ENCODE assay signal across 21 cellular contexts in genomic region chr19:45159971-45160324, GRCh38. TPM values are rescaled to one million over a fixed set of nuclear protein-coding genes. Genes with fewer than 3 reads are reported as not detected.
DNase-seq lines count a peak whose midpoint lies in the region; ATAC-seq and TF ChIP-seq lines count a peak whose summit lies in the region.
"Had no signal": no experiment of that assay in that cellular context is flagged by ENCODE, and none has a peak within 500 bp of the region (broad histone marks: within the 10 kb centered on the region; RNA-seq: fewer than 3 reads in every experiment).

No MANE protein-coding gene starts in this region.

- H3K4me1 ChIP-seq in IMR-90 (ENCODE audit: control insufficient read depth, insufficient read depth, low read length), result peaks cover 2% of the 10 kb centered on the region; the same call in 1 of the 2 replicates

- BruUV-seq in IMR-90 (replicated peaks; lab: Mats Ljungman, UMichigan), result no TSS peak

- H3K4me2 ChIP-seq in IMR-90 (ENCODE audit: low read depth, low read length), result no peak overlapping the region
- H3K4me2 ChIP-seq: SK-N-SH had no signal

- no peak overlapping the region for H4K5ac ChIP-seq in IMR-90 (ENCODE audit: low read depth, low read length)

- H3K36me3 ChIP-seq in IMR-90 (ENCODE audit: control insufficient read depth, insufficient read depth, low read length), result no peaks in the 10 kb centered on the region

- peaks cover 17% of the 10 kb centered on the region for H3K27me3 Mint-ChIP-seq in activated T-cell treated with anti-CD3 and anti-CD28 coated beads, Interleukin-2, amount 50 U/mL, for 24 hours
- peaks cover 10 to 31% of the 10 kb centered on the region in 2 donors for H3K27me3 Mint-ChIP-seq in effector memory CD8-positive, alpha-beta T cell
- H3K27me3 Mint-ChIP-seq in stimulated activated naive B cell treated with anti-CD40 and anti-IgM and Interleukin-4, amounts not matched to agents 10 μg/mL and 1 μg/mL and 100 μg/mL, for 72 hours, result peaks cover 37 to 44% of the 10 kb centered on the region in 2 donors
- H3K27me3 Mint-ChIP-seq in progenitor cell of endocrine pancreas, result peaks cover 28% of the 10 kb centered on the region

- H3K18ac ChIP-seq in IMR-90 (ENCODE audit: low read depth, low read length), result no peak overlapping the region

- ATAC-seq in IMR-90 (ENCODE audit: low read depth) (no peak), GM19395 (IDR thresholded peaks at IDR 0.05; ENCODE audit: unreplicated experiment) (no peak)
- no peak for ATAC-seq in effector memory CD8-positive, alpha-beta T cell (replicated peaks)
- ATAC-seq in stimulated activated naive B cell treated with anti-CD40 and anti-IgM and Interleukin-4, amounts not matched to agents 10 μg/mL and 1 μg/mL and 100 μg/mL, for 72 hours (replicated peaks), result no peak
- ATAC-seq: Panc1 had no signal

- in situ Hi-C loops in IMR-90 (cut with MboI; ENCODE audit: low sequenced_read_pairs), result no loop called here

- no peaks in the 10 kb centered on the region for H3K9me3 Mint-ChIP-seq in activated T-cell treated with anti-CD3 and anti-CD28 coated beads, Interleukin-2, amount 50 U/mL, for 24 hours
- H3K9me3 Mint-ChIP-seq in effector memory CD8-positive, alpha-beta T cell, result no peaks in the 10 kb centered on the region
- no peaks in the 10 kb centered on the region for H3K9me3 Mint-ChIP-seq in stimulated activated naive B cell treated with anti-CD40 and anti-IgM and Interleukin-4, amounts not matched to agents 10 μg/mL and 1 μg/mL and 100 μg/mL, for 72 hours
- H3K9me3 Mint-ChIP-seq in progenitor cell of endocrine pancreas (ENCODE audit: low read depth), result no peaks in the 10 kb centered on the region
- H3K9me3 Mint-ChIP-seq: CD8-positive, alpha-beta memory T cell had no signal

- no peak overlapping the region for H3K4me3 ChIP-seq in IMR-90 (ENCODE audit: insufficient read depth, low read depth, low read length)

- no peak overlapping the region for H2AK9ac ChIP-seq in IMR-90 (replicated peaks; ENCODE audit: low read depth, low read length, poor library complexity)

- no peak overlapping the region for H2BK120ac ChIP-seq in IMR-90 (ENCODE audit: low read depth, low read length)

- no peak for TF ChIP-seq POLR2A in IMR-90 (IDR thresholded peaks at IDR 0.05; ENCODE audit: low read depth, low read length)

- H3K27me3 ChIP-seq in IMR-90 (ENCODE audit: control insufficient read depth, insufficient read depth, low read length), result peaks cover 22% of the 10 kb centered on the region

- H2AFZ ChIP-seq in IMR-90 (replicated peaks; ENCODE audit: low read length, poor library complexity), result peak overlapping the region; percentile 51

- no peak overlapping the region for H3K27ac ChIP-seq in IMR-90 (ENCODE audit: insufficient read depth, low read length)

- no peak overlapping the region for H2BK20ac ChIP-seq in IMR-90 (ENCODE audit: low read depth, low read length)

- DNase-seq in activated T-cell treated with anti-CD3 and anti-CD28 coated beads, Interleukin-2, amount 50 U/mL, for 24 hours, result no peak
- no peak for DNase-seq in activated T-cell treated with anti-CD3 and anti-CD28 coated beads, Interleukin-2, amount 50 U/mL, for 1 hour
- DNase-seq in IMR-90 (no peak), hypothalamus (lab: John Stamatoyannopoulos, UW) (no peak), progenitor cell of endocrine pancreas (ENCODE audit: low spot score, unreplicated experiment) (no peak)
- DNase-seq in effector memory CD8-positive, alpha-beta T cell, result no peak
- DNase-seq in stimulated activated naive B cell treated with anti-CD40 and anti-IgM and Interleukin-4, amounts not matched to agents 10 μg/mL and 1 μg/mL and 100 μg/mL, for 72 hours, result no peak
- DNase-seq: CD8-positive, alpha-beta memory T cell; DMS153; DND-41; KBM-7; MV-4-11; NCI-H1105 treated with DMSO at 0.1 percent for 48 hours; NCI-H146; NCI-H1930; NCI-H69; SK-N-SH had no signal

- CTCF ChIA-PET in IMR-90 (lab: Yijun Ruan, JAX), result interaction anchor here (1.7 kb wide), 1 partner anchor 89 kb away, joined by 4 read pairs; no protein-coding TSS in a partner anchor

- peaks cover 5% of the 10 kb centered on the region; the same call in 1 of the 2 replicates for H4K20me1 ChIP-seq in IMR-90 (ENCODE audit: insufficient read depth, low read length)

- POLR2A ChIA-PET in IMR-90 (lab: Charles Lee; ENCODE audit: unreplicated experiment), result no interaction called here

- no peak overlapping the region for H3K23ac ChIP-seq in IMR-90 (ENCODE audit: low read depth, low read length)

- WGBS in IMR-90 (ENCODE audit: extremely low coverage in 2 of 2, insufficient read length in 1 of 2), 2 experiments, result 79% methylated on average over 7 of the region's 10 CpGs; no CpG with 5 or more reads in 1 of the 2 experiments

- no peak overlapping the region for H2BK5ac ChIP-seq in IMR-90 (ENCODE audit: low read depth, low read length, poor library complexity, severe bottlenecking)

- no peak overlapping the region for H2BK15ac ChIP-seq in IMR-90 (ENCODE audit: low read depth, low read length)

- H3K9me1 ChIP-seq in IMR-90 (ENCODE audit: insufficient read depth, low read length), result no peaks in the 10 kb centered on the region

- TF ChIP-seq CTCF in IMR-90 (conservative IDR thresholded peaks at IDR 0.05; ENCODE audit: low read depth, low read length) (no peak), progenitor cell of endocrine pancreas (IDR thresholded peaks at IDR 0.05; ENCODE audit: unreplicated experiment) (no peak)

- intact Hi-C loops in IMR-90 (cut with micrococcal nuclease), result no loop called here

- H3K14ac ChIP-seq in IMR-90 (replicated peaks; ENCODE audit: low read depth, low read length), result no peak overlapping the region

- no peak overlapping the region for H3K4me3 Mint-ChIP-seq in activated T-cell treated with anti-CD3 and anti-CD28 coated beads, Interleukin-2, amount 50 U/mL, for 24 hours
- H3K4me3 Mint-ChIP-seq in effector memory CD8-positive, alpha-beta T cell, result no peak overlapping the region
- H3K4me3 Mint-ChIP-seq in stimulated activated naive B cell treated with anti-CD40 and anti-IgM and Interleukin-4, amounts not matched to agents 10 μg/mL and 1 μg/mL and 100 μg/mL, for 72 hours, result peak overlapping the region in 1 of 2 donors; percentile 31
- H3K4me3 Mint-ChIP-seq in progenitor cell of endocrine pancreas (ENCODE audit: low read depth), result no peak overlapping the region
- H3K4me3 Mint-ChIP-seq: B cell; CD8-positive, alpha-beta memory T cell had no signal

- no peak for TF ChIP-seq RAD21 in IMR-90 (IDR thresholded peaks at IDR 0.05; ENCODE audit: low read length)

- dilution Hi-C loops in IMR-90 (cut with HindIII; ENCODE audit: low sequenced_read_pairs, unreplicated experiment), result no loop called here

- H3K9ac ChIP-seq in IMR-90 (ENCODE audit: low read depth, low read length), result no peak overlapping the region
- H3K9ac ChIP-seq: SK-N-SH had no signal

- no peak overlapping the region for H3K4ac ChIP-seq in IMR-90 (ENCODE audit: low read depth, low read length)

- H3K9me3 ChIP-seq in IMR-90 (ENCODE audit: control insufficient read depth, insufficient read depth, low read length), result no peaks in the 10 kb centered on the region
- H3K9me3 ChIP-seq: SK-N-SH had no signal

- H3K4me1 Mint-ChIP-seq in activated T-cell treated with anti-CD3 and anti-CD28 coated beads, Interleukin-2, amount 50 U/mL, for 24 hours (ENCODE audit: low read depth), result peaks cover 13% of the 10 kb centered on the region
- H3K4me1 Mint-ChIP-seq in effector memory CD8-positive, alpha-beta T cell (ENCODE audit: low read depth in 2 of 2), result peaks cover 13 to 18% of the 10 kb centered on the region in 2 donors
- peaks cover 16 to 27% of the 10 kb centered on the region in 2 donors for H3K4me1 Mint-ChIP-seq in stimulated activated naive B cell treated with anti-CD40 and anti-IgM and Interleukin-4, amounts not matched to agents 10 μg/mL and 1 μg/mL and 100 μg/mL, for 72 hours
- peaks cover 9% of the 10 kb centered on the region for H3K4me1 Mint-ChIP-seq in progenitor cell of endocrine pancreas (ENCODE audit: low read depth)

- peak overlapping the region; percentile 14 for H3K27ac Mint-ChIP-seq in activated T-cell treated with anti-CD3 and anti-CD28 coated beads, Interleukin-2, amount 50 U/mL, for 24 hours
- peak overlapping the region; percentile 16 to 74 for H3K27ac Mint-ChIP-seq in effector memory CD8-positive, alpha-beta T cell
- H3K27ac Mint-ChIP-seq in stimulated activated naive B cell treated with anti-CD40 and anti-IgM and Interleukin-4, amounts not matched to agents 10 μg/mL and 1 μg/mL and 100 μg/mL, for 72 hours, result peak overlapping the region; percentile 43
- no peak overlapping the region for H3K27ac Mint-ChIP-seq in progenitor cell of endocrine pancreas
- H3K27ac Mint-ChIP-seq: B cell had no signal

- no peak overlapping the region for H2AK5ac ChIP-seq in IMR-90 (ENCODE audit: low read depth, low read length)

- H4K91ac ChIP-seq in IMR-90 (ENCODE audit: insufficient read depth, low read depth, low read length), result no peak overlapping the region

- H3K56ac ChIP-seq in IMR-90 (ENCODE audit: extremely low read depth, insufficient read depth, low read length), result no peak overlapping the region

- no peaks in the 10 kb centered on the region for H3K79me1 ChIP-seq in IMR-90 (ENCODE audit: low read depth in 1 of 2, low read length in 2 of 2)

- no peaks in the 10 kb centered on the region for H3K36me3 Mint-ChIP-seq in activated T-cell treated with anti-CD3 and anti-CD28 coated beads, Interleukin-2, amount 50 U/mL, for 24 hours (ENCODE audit: low read depth)
- H3K36me3 Mint-ChIP-seq in effector memory CD8-positive, alpha-beta T cell (ENCODE audit: insufficient read depth), result peaks cover 2% of the 10 kb centered on the region
- H3K36me3 Mint-ChIP-seq in stimulated activated naive B cell treated with anti-CD40 and anti-IgM and Interleukin-4, amounts not matched to agents 10 μg/mL and 1 μg/mL and 100 μg/mL, for 72 hours, result no peaks in the 10 kb centered on the region
- no peaks in the 10 kb centered on the region for H3K36me3 Mint-ChIP-seq in progenitor cell of endocrine pancreas (ENCODE audit: insufficient read depth)
- H3K36me3 Mint-ChIP-seq: CD14-positive monocyte; CD8-positive, alpha-beta memory T cell had no signal

- no peak overlapping the region for H4K8ac ChIP-seq in IMR-90 (ENCODE audit: low read depth in 2 of 2, low read length in 2 of 2)

RNA-seq across cellular contexts. Expression of gene NKPD1, which starts 0.8 kb away (rescaled TPM):
- total RNA-seq in IMR-90 (2012; rRNA removed) (under 0.01 TPM in 2 replicates), progenitor cell of endocrine pancreas (0.34 and 0.53 TPM in 2 replicates)
- polyA plus RNA-seq in IMR-90 (2012; rRNA removed), result 0.09 and 0.14 TPM in 2 replicates
- 0.06 and 0.14 TPM in 2 replicates for polyA plus RNA-seq in IMR-90 (2012; cell fraction: cytosol; rRNA removed)
- polyA plus RNA-seq in IMR-90 (2012; cell fraction: nucleus; rRNA removed; ENCODE audit: low replicate concordance), result 0.15 and 0.71 TPM in 2 replicates
- polyA plus RNA-seq: CD14-positive monocyte had no signal

RNA-seq across cellular contexts. Expression of gene TRAPPC6A, which starts 18.1 kb away (rescaled TPM):
- total RNA-seq in IMR-90 (2012; rRNA removed) (3.1 and 4.1 TPM in 2 replicates), progenitor cell of endocrine pancreas (40.4 and 43.8 TPM in 2 replicates)
- polyA plus RNA-seq in IMR-90 (2012; rRNA removed), result 11.9 and 13.4 TPM in 2 replicates
- polyA plus RNA-seq in IMR-90 (2012; cell fraction: cytosol; rRNA removed), result 10.6 and 35.3 TPM in 2 replicates
- polyA plus RNA-seq in IMR-90 (2012; cell fraction: nucleus; rRNA removed; ENCODE audit: low replicate concordance), result 5.3 and 9.9 TPM in 2 replicates

RNA-seq across cellular contexts. Expression of gene BLOC1S3, which starts 18.6 kb away (rescaled TPM):
- total RNA-seq in IMR-90 (2012; rRNA removed), result 0.83 and 1.1 TPM in 2 replicates
- polyA plus RNA-seq in IMR-90 (2012; rRNA removed), result 4.7 and 4.9 TPM in 2 replicates
- 3.6 and 6.5 TPM in 2 replicates for polyA plus RNA-seq in IMR-90 (2012; cell fraction: cytosol; rRNA removed)
- polyA plus RNA-seq in IMR-90 (2012; cell fraction: nucleus; rRNA removed; ENCODE audit: low replicate concordance), result 4.6 and 6.9 TPM in 2 replicates
- 8.7 and 9.1 TPM in 2 replicates for total RNA-seq in progenitor cell of endocrine pancreas
